Comparison of ENCODE assay signal across 23 cellular contexts in the genomic region with DNA sequence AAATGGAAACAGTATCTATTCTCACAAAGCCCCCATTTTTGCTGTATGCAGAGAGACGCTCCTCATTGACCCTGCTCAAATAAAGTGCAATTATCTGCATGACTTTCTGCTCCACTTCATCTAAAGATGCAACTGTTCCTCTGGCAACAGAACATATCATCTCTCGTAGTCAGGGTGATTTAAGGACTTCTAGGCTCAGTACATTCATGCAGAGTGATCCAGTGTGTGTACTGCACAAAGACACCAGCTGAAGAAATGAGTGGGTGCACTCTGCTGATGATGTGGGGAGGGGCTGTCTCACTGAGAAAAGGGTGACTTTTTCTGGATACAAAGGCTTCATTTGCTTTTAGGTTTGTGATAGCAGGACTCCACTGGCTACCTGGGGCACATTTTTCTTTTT.
"Had no signal": no experiment of that assay in that cellular context is flagged by ENCODE, and none has a peak within 500 bp of the region (broad histone marks: within the 10 kb centered on the region; RNA-seq: fewer than 3 reads in every experiment).

No MANE protein-coding gene starts in this region.

- DNase-seq: activated CD4-positive, alpha-beta memory T cell treated with anti-CD3 and anti-CD28 coated beads, Interleukin-2, amount 10 ng/mL, durations not matched to agents 7 days and 5 days; activated CD4-positive, alpha-beta T cell treated with anti-CD3 and anti-CD28 coated beads, Interleukin-2, amount 10 ng/mL, durations not matched to agents 24 days and 14 days; activated CD4-positive, CD25-positive, alpha-beta regulatory T cell treated with anti-CD3 and anti-CD28 coated beads, Interleukin-2, amount 50 U/mL, for 72 hours; activated CD8-positive, alpha-beta memory T cell treated with anti-CD3 and anti-CD28 coated beads, Interleukin-2, amount 50 U/mL, for 48 hours; activated gamma-delta T cell treated with Interleukin-2 at 50 U/mL for 16 hours; activated naive CD4-positive, alpha-beta T cell treated with anti-CD3 and anti-CD28 coated beads, Interleukin-2, amount 50 U/mL, for 16 hours; activated T-cell treated with anti-CD3 and anti-CD28 coated beads, Interleukin-2, amount 50 U/mL, for 24 hours; amniotic stem cell; brain microvascular endothelial cell; endodermal cell; foreskin keratinocyte; heart left ventricle; naive B cell; nephron progenitor cell; pancreas; stimulated activated CD4-positive, alpha-beta T cell treated with anti-CD3 and anti-CD28 coated beads, Interleukin-1b, Interleukin-23, amount 100 ng/mL, for 48 hours; stimulated activated CD4-positive, alpha-beta T cell treated with anti-CD3 and anti-CD28 coated beads, Interleukin-4, amount 100 ng/mL, for 4 hours; stimulated activated CD8-positive, alpha-beta memory T cell treated with anti-CD3 and anti-CD28 coated beads, Interleukin-4, amount 100 ng/mL, for 48 hours; stomach; thyroid gland; upper lobe of left lung had no signal

- ATAC-seq: activated T-helper 17 cell treated with anti-CD3 and anti-CD28 coated beads, Interleukin-2, amount 50 U/mL, for 72 hours; foreskin keratinocyte; heart left ventricle; pancreas; stimulated activated memory B cell treated with anti-CD40 and anti-IgM and Interleukin-4, amounts not matched to agents 10 μg/mL and 1 μg/mL and 100 μg/mL, for 72 hours had no signal
